Comparison of ENCODE assay signal across 1 cellular context in genomic region chr6:168136622-168137021, GRCh38.
TF ChIP-seq lines count a peak whose summit lies in the region.

No MANE protein-coding gene starts in this region.

TF ChIP-seq in K562, 482 proteins besides CTCF, POLR2A, EP300 and RAD21 (continued from another document):
- no peak for TF ChIP-seq AFF1 (IDR thresholded peaks at IDR 0.05; ENCODE audit: low read depth in 1 of 2, partially characterized antibody in 2 of 2)
- peak; percentile 73 for TF ChIP-seq RAD51 (IDR thresholded peaks at IDR 0.05; ENCODE audit: borderline replicate concordance, low read depth)
- no peak for TF ChIP-seq SIRT6 (IDR thresholded peaks at IDR 0.05; ENCODE audit: low read depth, low read length)
- no peak for TF ChIP-seq KLF10 (CRISPR knock-in tag; IDR thresholded peaks at IDR 0.05)
- TF ChIP-seq FOXA1 (IDR thresholded peaks at IDR 0.05; ENCODE audit: borderline replicate concordance): no peak
- peak; percentile 55; the same call in 1 of the 2 replicates for TF ChIP-seq TOE1 (IDR thresholded peaks at IDR 0.05; ENCODE audit: borderline replicate concordance)
- TF ChIP-seq TOE1 (CRISPR knock-in tag; IDR thresholded peaks at IDR 0.05; ENCODE audit: borderline replicate concordance, low read depth): no peak
- TF ChIP-seq CLOCK (CRISPR knock-in tag; IDR thresholded peaks at IDR 0.05; ENCODE audit: borderline replicate concordance): no peak
- TF ChIP-seq PCBP1 (IDR thresholded peaks at IDR 0.05; ENCODE audit: low read depth, low read length, poor library complexity, severe bottlenecking): no peak
- no peak for TF ChIP-seq HDAC3 (IDR thresholded peaks at IDR 0.05; ENCODE audit: borderline replicate concordance, partially characterized antibody)
- TF ChIP-seq SIN3A (IDR thresholded peaks at IDR 0.05; ENCODE audit: borderline replicate concordance in 2 of 2, control insufficient read depth in 1 of 2, low read depth in 2 of 2, low read length in 2 of 2): no peak
- no peak for TF ChIP-seq MEF2A (IDR thresholded peaks at IDR 0.05; ENCODE audit: control insufficient read depth, low read depth, low read length)
- TF ChIP-seq CC2D1A (IDR thresholded peaks at IDR 0.05): no peak
- no peak for TF ChIP-seq COPS2 (conservative IDR thresholded peaks at IDR 0.05)
- TF ChIP-seq TFE3 (CRISPR knock-in tag; IDR thresholded peaks at IDR 0.05): peak; percentile 86
- no peak for TF ChIP-seq ZSCAN29 (IDR thresholded peaks at IDR 0.05)
- TF ChIP-seq CHD4 (IDR thresholded peaks at IDR 0.05; ENCODE audit: insufficient read depth, insufficient replicate concordance, low read depth, low read length, poor library complexity, severe bottlenecking): no peak
- no peak for TF ChIP-seq FOXP4 (CRISPR knock-in tag; IDR thresholded peaks at IDR 0.05; ENCODE audit: borderline replicate concordance)
- TF ChIP-seq SIX5 (IDR thresholded peaks at IDR 0.05; ENCODE audit: borderline replicate concordance in 1 of 2, insufficient read depth in 1 of 2, low read depth in 1 of 2, low read length in 2 of 2): no peak
- TF ChIP-seq ZFPM2 (CRISPR knock-in tag; IDR thresholded peaks at IDR 0.05): no peak
- TF ChIP-seq ZBTB11 (CRISPR knock-in tag; IDR thresholded peaks at IDR 0.05): no peak
- 0 out of 2 replicates have a peak, but pooled peaks have one; percentile 17 for TF ChIP-seq USF2 (CRISPR knock-in tag; IDR thresholded peaks at IDR 0.05)
- TF ChIP-seq HDGF (IDR thresholded peaks at IDR 0.05): no peak
- no peak for TF ChIP-seq ZBTB8A (IDR thresholded peaks at IDR 0.05; ENCODE audit: partially characterized antibody)
- no peak for TF ChIP-seq ZNF668 (CRISPR knock-in tag; IDR thresholded peaks at IDR 0.05)
- no peak for TF ChIP-seq RBBP5 (IDR thresholded peaks at IDR 0.05; ENCODE audit: borderline replicate concordance, insufficient read depth, low read length, poor library complexity, severe bottlenecking)
- no peak for TF ChIP-seq RBM15 (IDR thresholded peaks at IDR 0.05; ENCODE audit: insufficient read depth, low read length)
- no peak for TF ChIP-seq DACH1 (IDR thresholded peaks at IDR 0.05; ENCODE audit: partially characterized antibody)
